Comparison of ENCODE assay signal across 28 cellular contexts in genomic region chr19:13521066-13521465, GRCh38. TPM values are rescaled to one million over a fixed set of nuclear protein-coding genes. Genes with fewer than 3 reads are reported as not detected.
"Had no signal": no experiment of that assay in that cellular context is flagged by ENCODE, and none has a peak within 500 bp of the region (broad histone marks: within the 10 kb centered on the region; RNA-seq: fewer than 3 reads in every experiment).

No MANE protein-coding gene starts in this region.

- H3K27ac Mint-ChIP-seq: activated CD4-positive, alpha-beta T cell treated with anti-CD3 and anti-CD28 coated beads, Interleukin-2, amount 10 ng/mL, durations not matched to agents 7 days and 5 days; activated CD8-positive, alpha-beta T cell treated with anti-CD3 and anti-CD28 coated beads for 36 hours; activated naive CD4-positive, alpha-beta T cell treated with anti-CD3 and anti-CD28 coated beads, Interleukin-2, amount 50 U/mL, for 24 hours; activated T-helper 1 cell treated with anti-CD3 and anti-CD28 coated beads, Interleukin-12 subunit alpha, Interleukin-12 subunit beta, Interleukin-2, Interleukin-4 antibody, amounts not matched to agents 30 ng/mL and 10 ng/mL and 1 ng/mL, durations not matched to agents 14 hours and 24 hours and 36 hours; T-cell had no signal

- DNase-seq: activated CD4-positive, alpha-beta T cell treated with anti-CD3 and anti-CD28 coated beads, Interleukin-2, amount 10 ng/mL, durations not matched to agents 7 days and 5 days; activated CD4-positive, CD25-positive, alpha-beta regulatory T cell; activated CD8-positive, alpha-beta memory T cell treated with anti-CD3 and anti-CD28 coated beads, Interleukin-2, amount 50 U/mL, for 4 hours; activated CD8-positive, alpha-beta T cell treated with anti-CD3 and anti-CD28 coated beads for 36 hours; activated effector memory CD4-positive, alpha-beta T cell treated with Interleukin-2 at 50 U/mL for 16 hours; activated naive CD4-positive, alpha-beta T cell; amniotic stem cell; body of pancreas; central memory CD4-positive, alpha-beta T cell; Kasumi-1; NCI-H1048; NCI-H146; NCI-H187 treated with DMSO at 0.1 percent for 48 hours; NCI-H2107; NCI-H2171 treated with DMSO at 0.1 percent for 48 hours; NCI-H226; NCI-H526 treated with DMSO at 0.1 percent for 48 hours; NCI-H82; SHP77; T-cell; T-helper 2 cell; T1000 had no signal

- H3K36me3 ChIP-seq: ascending aorta had no signal

- H3K4me1 Mint-ChIP-seq: activated CD4-positive, alpha-beta T cell treated with anti-CD3 and anti-CD28 coated beads, Interleukin-2, amount 10 ng/mL, durations not matched to agents 7 days and 5 days; activated naive CD4-positive, alpha-beta T cell treated with anti-CD3 and anti-CD28 coated beads, Interleukin-2, amount 50 U/mL, for 24 hours; T-cell had no signal

- H3K27me3 ChIP-seq: ascending aorta, body of pancreas had no signal

- ATAC-seq: activated CD8-positive, alpha-beta T cell treated with anti-CD3 and anti-CD28 coated beads for 36 hours; body of pancreas; T-cell had no signal

- H3K4me3 ChIP-seq: ascending aorta, body of pancreas, coronary artery had no signal

- H3K4me3 Mint-ChIP-seq: activated CD4-positive, alpha-beta T cell treated with anti-CD3 and anti-CD28 coated beads, Interleukin-2, amount 10 ng/mL, durations not matched to agents 7 days and 5 days; activated CD8-positive, alpha-beta T cell treated with anti-CD3 and anti-CD28 coated beads for 36 hours; activated naive CD4-positive, alpha-beta T cell treated with anti-CD3 and anti-CD28 coated beads, Interleukin-2, amount 50 U/mL, for 24 hours; activated T-helper 1 cell treated with anti-CD3 and anti-CD28 coated beads, Interleukin-12 subunit alpha, Interleukin-12 subunit beta, Interleukin-2, Interleukin-4 antibody, amounts not matched to agents 30 ng/mL and 10 ng/mL and 1 ng/mL, durations not matched to agents 14 hours and 24 hours and 36 hours; T-cell had no signal

- H3K4me1 ChIP-seq: ascending aorta, body of pancreas had no signal

- H3K36me3 Mint-ChIP-seq: T-cell had no signal

- H3K27ac ChIP-seq: ascending aorta, body of pancreas, coronary artery had no signal

RNA-seq across cellular contexts. Expression of gene CACNA1A, which starts 14.8 kb away (rescaled TPM):
- total RNA-seq: NCI-H460, SK-MEL-5 had no signal
